ENCODE assay signal across 8 cellular contexts in genomic region chr3:156816794-156817741, GRCh38. TPM values are rescaled to one million over a fixed set of nuclear protein-coding genes. Genes with fewer than 3 reads are reported as not detected.
DNase-seq lines count a peak whose midpoint lies in the region; ATAC-seq and TF ChIP-seq lines count a peak whose summit lies in the region.

No MANE protein-coding gene starts in this region.

- no peaks in the 10 kb centered on the region for H3K36me3 Mint-ChIP-seq in CD4-positive, CD25-positive, alpha-beta regulatory T cell
- no peaks in the 10 kb centered on the region for H3K36me3 Mint-ChIP-seq in endothelial cell (ENCODE audit: low read depth, unreplicated experiment)

- peaks cover 33 to 55% (median 42%) of the 10 kb centered on the region in 4 donors for H3K4me1 Mint-ChIP-seq in CD4-positive, CD25-positive, alpha-beta regulatory T cell
- H3K4me1 Mint-ChIP-seq in endothelial cell (ENCODE audit: unreplicated experiment), result peaks cover 9% of the 10 kb centered on the region

- H3K4me1 ChIP-seq in CD4-positive, CD25-positive, alpha-beta regulatory T cell (ENCODE audit: control insufficient read depth, insufficient read depth, low read length, poor library complexity, severe bottlenecking), result peaks cover 35% of the 10 kb centered on the region
- peaks cover 25% of the 10 kb centered on the region for H3K4me1 ChIP-seq in mononuclear cell (ENCODE audit: insufficient read depth, low read length)

- no peaks in the 10 kb centered on the region for H3K9me3 Mint-ChIP-seq in CD4-positive, CD25-positive, alpha-beta regulatory T cell
- H3K9me3 Mint-ChIP-seq in endothelial cell (ENCODE audit: unreplicated experiment), result no peaks in the 10 kb centered on the region

- no peak for TF ChIP-seq CTCF in endothelial cell (IDR thresholded peaks at IDR 0.05; ENCODE audit: unreplicated experiment)

- peak overlapping the region; percentile 96 for H3K4me3 ChIP-seq in CD4-positive, CD25-positive, alpha-beta regulatory T cell (ENCODE audit: low read depth, low read length)
- H3K4me3 ChIP-seq in mononuclear cell (ENCODE audit: low read length), result peak overlapping the region; percentile 49

- DNase-seq in CD4-positive, CD25-positive, alpha-beta regulatory T cell, result peak; percentile 76 to 98 (median 81)
- DNase-seq in NOMO-1 treated with DMSO at 0.1 percent for 48 hours (lab: John Stamatoyannopoulos, UW; ENCODE audit: unreplicated experiment), result peak; percentile 80
- DNase-seq in activated CD8-positive, alpha-beta memory T cell treated with anti-CD3 and anti-CD28 coated beads, Interleukin-2, amount 50 U/mL, for 4 hours, result peak; percentile 80
- peak; percentile 85 for DNase-seq in endothelial cell (ENCODE audit: low spot score)
- DNase-seq in stimulated activated CD8-positive, alpha-beta memory T cell treated with anti-CD3 and anti-CD28 coated beads, Interleukin-2, amount 100 ng/mL, for 48 hours (ENCODE audit: low read depth in 2 of 2), result peak; percentile 75 to 81

- H3K27me3 ChIP-seq in CD4-positive, CD25-positive, alpha-beta regulatory T cell (ENCODE audit: control insufficient read depth, insufficient read depth, low read length), result no peaks in the 10 kb centered on the region
- no peaks in the 10 kb centered on the region for H3K27me3 ChIP-seq in mononuclear cell (ENCODE audit: insufficient read depth, low read length)

- peak; percentile 85 to 86 for ATAC-seq in CD4-positive, CD25-positive, alpha-beta regulatory T cell (ENCODE audit: low read depth in 2 of 2)
- ATAC-seq in GM19324 (IDR thresholded peaks at IDR 0.05; ENCODE audit: low FRiP score, unreplicated experiment), result peak; percentile 83
- peak; percentile 76 for ATAC-seq in HG03439 (IDR thresholded peaks at IDR 0.05; ENCODE audit: unreplicated experiment)

- H3K9me3 ChIP-seq in CD4-positive, CD25-positive, alpha-beta regulatory T cell (ENCODE audit: control insufficient read depth in 2 of 2, low read length in 2 of 2), result no peaks in the 10 kb centered on the region
- H3K9me3 ChIP-seq in mononuclear cell (ENCODE audit: low read depth, low read length), result no peaks in the 10 kb centered on the region

- peak overlapping the region; percentile 94 to 100 (median 98) for H3K27ac Mint-ChIP-seq in CD4-positive, CD25-positive, alpha-beta regulatory T cell
- H3K27ac Mint-ChIP-seq in endothelial cell (ENCODE audit: unreplicated experiment), result no peak overlapping the region

- H3K4me3 Mint-ChIP-seq in CD4-positive, CD25-positive, alpha-beta regulatory T cell, result peak overlapping the region; percentile 93 to 99 (median 98)
- H3K4me3 Mint-ChIP-seq in endothelial cell (ENCODE audit: unreplicated experiment), result peak overlapping the region; percentile 87

- H3K36me3 ChIP-seq in CD4-positive, CD25-positive, alpha-beta regulatory T cell (ENCODE audit: control insufficient read depth, insufficient read depth, low read length), result no peaks in the 10 kb centered on the region

- no peaks in the 10 kb centered on the region for H3K27me3 Mint-ChIP-seq in CD4-positive, CD25-positive, alpha-beta regulatory T cell
- peaks cover 16% of the 10 kb centered on the region for H3K27me3 Mint-ChIP-seq in endothelial cell (ENCODE audit: unreplicated experiment)

- H3K27ac ChIP-seq in CD4-positive, CD25-positive, alpha-beta regulatory T cell (ENCODE audit: insufficient read depth, low read length, poor library complexity, severe bottlenecking), result peak overlapping the region; percentile 78

RNA-seq across cellular contexts. Expression of gene LEKR1, which starts 9.1 kb away (rescaled TPM):
- 0.99 TPM for total RNA-seq in CD4-positive, CD25-positive, alpha-beta regulatory T cell
- 1 to 10 TPM in 2 of 4 donors, under 1 TPM in 2; 0.44 to 2.4 (median 1.3) TPM for polyA plus RNA-seq in CD4-positive, CD25-positive, alpha-beta regulatory T cell
- 0.18 TPM for total RNA-seq in endothelial cell (ENCODE audit: unreplicated experiment)
- 9.4 TPM for total RNA-seq in mononuclear cell

Comparison
In these comparisons a context has a peak if more than half of its experiments do, and no peak if none do; other contexts are left out.
1. Peak in every context shown above with its lines: DNase-seq, ATAC-seq, H3K4me3 ChIP-seq and H3K27ac ChIP-seq.